ENCODE assay signal across 8 cellular contexts in the genomic region with DNA sequence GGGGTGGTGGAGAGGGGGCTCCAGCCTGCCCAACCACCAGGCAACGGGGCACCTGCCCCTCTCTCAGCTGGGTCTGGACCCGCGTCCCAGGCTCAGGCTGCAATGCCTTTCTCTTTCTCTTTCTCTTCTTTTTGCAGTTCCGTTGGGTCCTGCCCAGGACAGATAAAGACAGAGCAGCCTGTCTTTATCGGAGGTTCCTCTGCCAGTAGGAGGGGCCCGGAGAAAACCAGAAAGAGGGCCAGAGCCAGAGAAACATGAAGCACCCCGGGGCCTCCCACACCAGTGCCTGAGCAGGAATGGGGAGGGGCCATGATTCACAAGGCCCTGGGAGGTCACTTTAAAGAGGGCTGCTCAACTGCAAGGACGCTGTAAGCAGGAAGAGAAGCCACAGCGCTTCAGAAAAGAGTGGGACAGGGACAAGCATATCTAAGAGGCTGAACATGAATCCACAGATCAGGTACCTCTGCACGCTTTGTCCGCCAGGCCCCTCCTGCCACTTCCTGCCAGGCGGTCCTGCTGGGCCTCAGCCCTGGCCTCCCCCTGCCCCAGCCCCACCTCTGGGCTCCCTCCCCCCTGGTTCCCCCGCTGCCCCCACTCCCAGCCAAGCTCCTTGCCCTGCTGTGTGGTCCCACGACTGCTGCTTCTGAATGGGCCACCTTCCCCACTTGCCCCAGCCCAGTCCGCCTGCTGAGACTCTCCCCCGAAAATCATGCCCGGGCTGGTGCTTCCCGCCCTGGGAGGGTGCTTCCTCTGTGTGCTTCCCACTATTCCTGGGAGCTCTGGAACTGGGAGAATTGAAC. TPM values are rescaled to one million over a fixed set of nuclear protein-coding genes. Genes with fewer than 3 reads are reported as not detected.
DNase-seq lines count a peak whose midpoint lies in the region; ATAC-seq and TF ChIP-seq lines count a peak whose summit lies in the region.

APOBEC3C (plus strand) TSS at position 335 of the 800 bp plus-strand sequence; CDS start at position 441, 106 bp downstream.

- H3K9me3 Mint-ChIP-seq in activated naive CD4-positive, alpha-beta T cell treated with anti-CD3 and anti-CD28 coated beads for 36 hours: no peaks in the 10 kb centered on the region

- H3K4me2 ChIP-seq in trophoblast cell (ENCODE audit: low read length): peak within 1 kb of the TSS; percentile 36

- peak within 1 kb of the TSS; percentile 80 for H4K91ac ChIP-seq in trophoblast cell (ENCODE audit: low read depth, low read length)

- TF ChIP-seq EP300 in transverse colon (IDR thresholded peaks at IDR 0.05; ENCODE audit: low read depth): no peak

- peak within 1 kb of the TSS; percentile 67 for H3K14ac ChIP-seq in trophoblast cell (ENCODE audit: low read length)

- H3K27me3 ChIP-seq in trophoblast cell (ENCODE audit: insufficient read depth, low read length) (no peaks in the 10 kb centered on the region), transverse colon (no peaks in the 10 kb centered on the region)

- H4K8ac ChIP-seq in trophoblast cell (ENCODE audit: low read depth, low read length): peak within 1 kb of the TSS; percentile 61

- H3K27ac ChIP-seq in trophoblast cell (ENCODE audit: low read depth, low read length): no peak within 1 kb of the TSS
- H3K27ac ChIP-seq in transverse colon: peak within 1 kb of the TSS; percentile 86 to 94 (median 88)

- H2AK5ac ChIP-seq in trophoblast cell (ENCODE audit: low read length): peak within 1 kb of the TSS; percentile 72

- peak within 1 kb of the TSS; percentile 95 for H3K27ac Mint-ChIP-seq in activated naive CD4-positive, alpha-beta T cell treated with anti-CD3 and anti-CD28 coated beads for 36 hours

- H3K4me1 Mint-ChIP-seq in activated naive CD4-positive, alpha-beta T cell treated with anti-CD3 and anti-CD28 coated beads for 36 hours (ENCODE audit: low read depth): peaks cover 34% of the 10 kb centered on the region

- H3K23ac ChIP-seq in trophoblast cell (ENCODE audit: low read length): no peak within 1 kb of the TSS

- peak within 1 kb of the TSS; percentile 64 for H3K4me3 ChIP-seq in AG10803 (ENCODE audit: low read length)
- H3K4me3 ChIP-seq in trophoblast cell (ENCODE audit: low read depth, low read length): no peak within 1 kb of the TSS
- peak within 1 kb of the TSS; percentile 44 to 64 (median 46) for H3K4me3 ChIP-seq in transverse colon

- peak within 1 kb of the TSS; percentile 64 for H2AFZ ChIP-seq in trophoblast cell (ENCODE audit: insufficient read depth, low read length, poor library complexity)

- in situ Hi-C loops in transverse colon (cut with MboI; ENCODE audit: low pct_ligation_motif_present in 1 of 4, low pct_unique_long_range_greater_than_20kb in 1 of 4, low sequenced_read_pairs in 3 of 4): loop anchor here in 2 of 4 donors (25.0 kb wide), 2 partner anchors 98 to 298 kb away; partner anchors contain the start of gene RPL3 (in 2 of the 2)

- H2BK120ac ChIP-seq in trophoblast cell (ENCODE audit: insufficient read depth, low read length, poor library complexity): peak within 1 kb of the TSS; percentile 56

- peak within 1 kb of the TSS; percentile 89 for H3K4me3 Mint-ChIP-seq in activated naive CD4-positive, alpha-beta T cell treated with anti-CD3 and anti-CD28 coated beads for 36 hours

- peak within 1 kb of the TSS; percentile 55 for H3K18ac ChIP-seq in trophoblast cell (ENCODE audit: low read length)

- H3K36me3 ChIP-seq in trophoblast cell (ENCODE audit: control insufficient read depth in 1 of 2, insufficient read depth in 2 of 2, low read length in 2 of 2): no peaks in the 10 kb centered on the region
- H3K36me3 ChIP-seq in transverse colon: no peaks in the 10 kb centered on the region

- CTCF ChIA-PET in activated naive CD4-positive, alpha-beta T cell treated with anti-CD3 and anti-CD28 coated beads for 36 hours (lab: Charles Lee): interaction anchor here (0.6 to 1.3 kb wide), 5 partner anchors 39 to 170 kb away, joined by 3 to 5 read pairs (median 4); partner anchors contain the start of gene NPTXR

- H2BK12ac ChIP-seq in trophoblast cell (ENCODE audit: low read length): peak within 1 kb of the TSS; percentile 62

- H3K79me1 ChIP-seq in trophoblast cell (ENCODE audit: low read length): peaks cover 5% of the 10 kb centered on the region

- no peaks in the 10 kb centered on the region for H3K27me3 Mint-ChIP-seq in activated naive CD4-positive, alpha-beta T cell treated with anti-CD3 and anti-CD28 coated beads for 36 hours (ENCODE audit: low read depth)

- intact Hi-C loops in activated naive CD4-positive, alpha-beta T cell treated with anti-CD3 and anti-CD28 coated beads for 36 hours (cut with micrococcal nuclease): loop anchor here (1.0 to 5.0 kb wide), 4 partner anchors 29 to 303 kb away; partner anchors contain the start of gene RPL3
- intact Hi-C loops in transverse colon (cut with DNase I; ENCODE audit: low total_unique reads): no loop called here

- peak within 1 kb of the TSS; percentile 12 for H2BK5ac ChIP-seq in trophoblast cell (ENCODE audit: low read depth, low read length, poor library complexity)

- peak within 1 kb of the TSS; percentile 34 for H4K12ac ChIP-seq in trophoblast cell (ENCODE audit: low read depth, low read length)

- DNase-seq in AG10803 (ENCODE audit: low read depth) (peak; percentile 83), SK-N-DZ (ENCODE audit: low spot score) (peak; percentile 26), glomerular visceral epithelial cell (ENCODE audit: extremely low spot score) (peak; percentile 90), trophoblast cell (peak; percentile 15 to 52), transverse colon (peak; percentile 87)
- peak; percentile 93 for DNase-seq in activated naive CD4-positive, alpha-beta T cell treated with anti-CD3 and anti-CD28 coated beads for 36 hours

- WGBS in trophoblast cell (ENCODE audit: extremely low coverage, insufficient coverage, insufficient read length): no CpG with 5 or more reads among the region's 18 CpGs
- WGBS in transverse colon (ENCODE audit: low coverage in 1 of 2), 2 donors: 2 to 5% methylated on average over 6 to 18 of the region's 18 CpGs

- peak; percentile 70 for TF ChIP-seq POLR2A in GM19193 (IDR thresholded peaks at IDR 0.05; ENCODE audit: extremely low read depth, insufficient read depth, insufficient read length)
- peak; percentile 73 for TF ChIP-seq POLR2A in transverse colon (IDR thresholded peaks at IDR 0.05)

- no peaks in the 10 kb centered on the region for H3K9me3 ChIP-seq in trophoblast cell (ENCODE audit: insufficient read depth, low read depth, low read length)
- H3K9me3 ChIP-seq in transverse colon: no peaks in the 10 kb centered on the region

- H3K4me1 ChIP-seq in trophoblast cell (ENCODE audit: control insufficient read depth in 1 of 2, insufficient read depth in 2 of 2, low read length in 2 of 2): peaks cover 6 to 14% of the 10 kb centered on the region in 2 experiments
- peaks cover 4 to 21% (median 14%) of the 10 kb centered on the region in 4 donors for H3K4me1 ChIP-seq in transverse colon

- no peak within 1 kb of the TSS for H3K9ac ChIP-seq in trophoblast cell (ENCODE audit: low read length)

- peaks cover 4% of the 10 kb centered on the region for H3K36me3 Mint-ChIP-seq in activated naive CD4-positive, alpha-beta T cell treated with anti-CD3 and anti-CD28 coated beads for 36 hours (ENCODE audit: low read depth)

- ATAC-seq in HG03442 (IDR thresholded peaks at IDR 0.05; ENCODE audit: unreplicated experiment): peak; percentile 83

- no peaks in the 10 kb centered on the region for H3K79me2 ChIP-seq in trophoblast cell (ENCODE audit: control insufficient read depth, insufficient read depth, low read length, poor library complexity)

- peak within 1 kb of the TSS; percentile 46 for H3K4ac ChIP-seq in trophoblast cell (ENCODE audit: low read depth, low read length)

- TF ChIP-seq CTCF in AG10803 (conservative IDR thresholded peaks at IDR 0.05; ENCODE audit: low read length): no peak
- TF ChIP-seq CTCF in transverse colon (IDR thresholded peaks at IDR 0.05): no peak

RNA-seq across cellular contexts. Expression of gene APOBEC3C, which starts in this region (rescaled TPM):
- polyA plus RNA-seq in SK-N-DZ (2014; cell fraction: cytosol; rRNA removed): 0.55 and 2.0 TPM in 2 replicates
- 0.21 and 1.4 TPM in 2 replicates for polyA plus RNA-seq in SK-N-DZ (2014; cell fraction: nucleus; rRNA removed)
- 10 to 100 TPM; 71.5 to 74.1 TPM for total RNA-seq in activated naive CD4-positive, alpha-beta T cell treated with anti-CD3 and anti-CD28 coated beads for 36 hours
- 34.2 and 34.6 TPM in 2 replicates for polyA plus RNA-seq in trophoblast cell (2013)
- 1 to 10 TPM; 1.2 to 9.1 (median 7.5) TPM for total RNA-seq in transverse colon

Comparison
In these comparisons a context has a peak if more than half of its experiments do, and no peak if none do; other contexts are left out.
1. RNA of gene APOBEC3C (total RNA-seq): 71.5 to 74.1 TPM in activated naive CD4-positive, alpha-beta T cell treated with anti-CD3 and anti-CD28 coated beads for 36 hours; 1.2 to 9.1 TPM in transverse colon; every median in the first group is over 4 times any median in the second.
2. DNase-seq: peak in every context shown above with its lines; median percentile 93 in activated naive CD4-positive, alpha-beta T cell treated with anti-CD3 and anti-CD28 coated beads for 36 hours; 90 in glomerular visceral epithelial cell; 87 in transverse colon; 83 in AG10803; 34 in trophoblast cell; 26 in SK-N-DZ.